ENCODE assay signal across 9 cellular contexts in genomic region chr1:68478662-68479061, GRCh38. TPM values are rescaled to one million over a fixed set of nuclear protein-coding genes. Genes with fewer than 3 reads are reported as not detected.
"Had no signal": no experiment of that assay in that cellular context is flagged by ENCODE, and none has a peak within 500 bp of the region (broad histone marks: within the 10 kb centered on the region; RNA-seq: fewer than 3 reads in every experiment).

No MANE protein-coding gene starts in this region.

- H3K27ac Mint-ChIP-seq: HFFc6 had no signal

- H3K9me3 ChIP-seq: HAP-1 had no signal

- H3K27ac ChIP-seq: HL-60 had no signal

- DNase-seq: GOT3, H7, HFFc6, IMR-90 had no signal

- H3K9me3 Mint-ChIP-seq: HFFc6 had no signal

- ATAC-seq: HCT116, K562 had no signal

- H3K4me3 Mint-ChIP-seq: HFFc6 had no signal

- H3K4me3 ChIP-seq: HAP-1, K562 had no signal

RNA-seq across cellular contexts. Expression of gene RPE65, which starts 28.9 kb away (rescaled TPM):
- total RNA-seq: H7, HFFc6, HT-29, K562 had no signal
- polyA plus RNA-seq: IMR-90 had no signal
